ENCODE assay signal across 10 cellular contexts in genomic region chr7:2873146-2873545, GRCh38. TPM values are rescaled to one million over a fixed set of nuclear protein-coding genes. Genes with fewer than 3 reads are reported as not detected.
DNase-seq lines count a peak whose midpoint lies in the region; ATAC-seq and TF ChIP-seq lines count a peak whose summit lies in the region.
"Had no signal": no experiment of that assay in that cellular context is flagged by ENCODE, and none has a peak within 500 bp of the region (broad histone marks: within the 10 kb centered on the region; RNA-seq: fewer than 3 reads in every experiment).

No MANE protein-coding gene starts in this region.

- no peak overlapping the region for H4K8ac ChIP-seq in neuronal stem cell (ENCODE audit: low read depth, low read length)

- H3K18ac ChIP-seq in neuronal stem cell (ENCODE audit: low read length), result no peak overlapping the region

- no peak overlapping the region for H3K4me2 ChIP-seq in neuronal stem cell (ENCODE audit: insufficient read depth, low read length, poor library complexity, severe bottlenecking)

- no peak overlapping the region for H3K4ac ChIP-seq in neuronal stem cell (ENCODE audit: low read length)

- peak overlapping the region; percentile 87 for H3K27ac ChIP-seq in RWPE2 (ENCODE audit: poor library complexity, severe bottlenecking)
- H3K27ac ChIP-seq in neuronal stem cell (replicated peaks; ENCODE audit: low read length), result no peak overlapping the region
- no peak overlapping the region for H3K27ac ChIP-seq in gastroesophageal sphincter
- H3K27ac ChIP-seq: esophagus muscularis mucosa had no signal

- H2BK5ac ChIP-seq in neuronal stem cell (ENCODE audit: low read length), result no peak overlapping the region

- no peak overlapping the region for H2AFZ ChIP-seq in neuronal stem cell (ENCODE audit: low read length)

- no peak overlapping the region for H2BK120ac ChIP-seq in neuronal stem cell (ENCODE audit: low read depth, low read length)

- DNase-seq in BE2C (peak; percentile 71), ELR (ENCODE audit: low read depth) (peak; percentile 37), RWPE2 (ENCODE audit: low spot score) (no peak), fibroblast of pulmonary artery (ENCODE audit: low read depth) (peak; percentile 13), neuronal stem cell (ENCODE audit: low spot score) (no peak), SKM-1 treated with dmso at 0.1 percent for 144 hours (lab: John Stamatoyannopoulos, UW; ENCODE audit: unreplicated experiment) (no peak)
- DNase-seq: stimulated activated naive CD8-positive, alpha-beta T cell treated with anti-CD3 and anti-CD28 coated beads, Interleukin-15, amount 100 ng/mL, for 72 hours had no signal

- H3K14ac ChIP-seq in neuronal stem cell (ENCODE audit: low read length), result no peak overlapping the region

- no peak overlapping the region for H2BK12ac ChIP-seq in neuronal stem cell (ENCODE audit: low read length)

- no peaks in the 10 kb centered on the region for H3K79me1 ChIP-seq in neuronal stem cell (ENCODE audit: low read depth, low read length)

- no peak overlapping the region for H2AK5ac ChIP-seq in neuronal stem cell (ENCODE audit: low read depth, low read length)

- H3K9ac ChIP-seq in neuronal stem cell (ENCODE audit: low read depth, low read length, poor library complexity), result no peak overlapping the region

- TF ChIP-seq CTCF in BE2C (IDR thresholded peaks at IDR 0.05; ENCODE audit: low read depth, low read length) (no peak), RWPE2 (IDR thresholded peaks at IDR 0.05; ENCODE audit: poor library complexity, severe bottlenecking) (no peak), fibroblast of pulmonary artery (IDR thresholded peaks at IDR 0.05; ENCODE audit: low read length, missing control alignments) (no peak), gastroesophageal sphincter (IDR thresholded peaks at IDR 0.05) (no peak)

- no CpG with 5 or more reads among the region's 10 CpGs for WGBS in neuronal stem cell (ENCODE audit: extremely low coverage in 2 of 2, insufficient read length in 2 of 2, insufficient replicate concordance in 1 of 2), 2 donors
- 48 to 50% methylated on average over 2 to 4 of the region's 10 CpGs for WGBS in gastroesophageal sphincter (ENCODE audit: low coverage in 1 of 2), 2 donors

- H3K23ac ChIP-seq in neuronal stem cell (ENCODE audit: low read depth, low read length, poor library complexity), result no peak overlapping the region

- H3K4me3 ChIP-seq in BE2C (ENCODE audit: low read depth, low read length) (peak overlapping the region; percentile 32; the same call in 1 of the 2 replicates), RWPE2 (ENCODE audit: severe bottlenecking) (no peak overlapping the region), fibroblast of pulmonary artery (replicated peaks; ENCODE audit: low read depth, low read length) (no peak overlapping the region), neuronal stem cell (ENCODE audit: low read length in 2 of 2) (no peak overlapping the region), gastroesophageal sphincter (no peak overlapping the region)
- H3K4me3 ChIP-seq: esophagus muscularis mucosa had no signal

- H3K9me3 ChIP-seq in BE2C, result no peaks in the 10 kb centered on the region
- no peaks in the 10 kb centered on the region for H3K9me3 ChIP-seq in RWPE2 (ENCODE audit: severe bottlenecking)
- H3K9me3 ChIP-seq in neuronal stem cell (replicated peaks in 1 of 2; ENCODE audit: control insufficient read depth in 2 of 2, insufficient read depth in 1 of 2, low read depth in 1 of 2, low read length in 2 of 2), result no peaks in the 10 kb centered on the region
- no peaks in the 10 kb centered on the region for H3K9me3 ChIP-seq in gastroesophageal sphincter
- H3K9me3 ChIP-seq: esophagus muscularis mucosa had no signal

- H3K4me1 ChIP-seq in BE2C, result peaks cover 13% of the 10 kb centered on the region
- peaks cover 24% of the 10 kb centered on the region for H3K4me1 ChIP-seq in RWPE2 (ENCODE audit: insufficient read depth, poor library complexity, severe bottlenecking)
- H3K4me1 ChIP-seq in neuronal stem cell (ENCODE audit: control insufficient read depth in 2 of 2, insufficient read depth in 1 of 2, low read depth in 1 of 2, low read length in 2 of 2), result peaks cover 11 to 15% of the 10 kb centered on the region in 2 donors
- peaks cover 0 to 12% (median 0%) of the 10 kb centered on the region in 3 donors for H3K4me1 ChIP-seq in gastroesophageal sphincter

- no peak for TF ChIP-seq EP300 in gastroesophageal sphincter (IDR thresholded peaks at IDR 0.05)

- H3K27me3 ChIP-seq in BE2C (no peaks in the 10 kb centered on the region), RWPE2 (ENCODE audit: insufficient read depth, poor library complexity, severe bottlenecking) (no peaks in the 10 kb centered on the region), neuronal stem cell (ENCODE audit: control insufficient read depth in 3 of 3, insufficient read depth in 3 of 3, low read depth in 1 of 3, low read length in 3 of 3) (no peaks in the 10 kb centered on the region), gastroesophageal sphincter (peaks cover 13% of the 10 kb centered on the region)

- H3K36me3 ChIP-seq in BE2C (no peaks in the 10 kb centered on the region), RWPE2 (ENCODE audit: low read depth) (no peaks in the 10 kb centered on the region), neuronal stem cell (replicated peaks in 1 of 2; ENCODE audit: control insufficient read depth in 2 of 2, insufficient read depth in 2 of 2, low read length in 2 of 2) (no peaks in the 10 kb centered on the region), gastroesophageal sphincter (no peaks in the 10 kb centered on the region)
- H3K36me3 ChIP-seq: esophagus muscularis mucosa had no signal

- no peak overlapping the region for H4K91ac ChIP-seq in neuronal stem cell (ENCODE audit: low read depth, low read length, poor library complexity)

- no peak; the same call in 2 of the 3 replicates for ATAC-seq in RWPE2 (ENCODE audit: low read depth)
- no peak for ATAC-seq in gastroesophageal sphincter
- no peak for ATAC-seq in GM18861 (IDR thresholded peaks at IDR 0.05; ENCODE audit: unreplicated experiment)
- ATAC-seq: stimulated activated naive CD8-positive, alpha-beta T cell treated with anti-CD3 and anti-CD28 coated beads, Interleukin-15, amount 100 ng/mL, for 72 hours had no signal

- no peak overlapping the region for H2BK15ac ChIP-seq in neuronal stem cell (ENCODE audit: low read length)

- no peak for TF ChIP-seq POLR2A in gastroesophageal sphincter (IDR thresholded peaks at IDR 0.05)

RNA-seq across cellular contexts. Expression of gene GNA12, which starts 29.0 kb away (rescaled TPM):
- polyA plus RNA-seq in BE2C (2012; ENCODE audit: insufficient read depth, insufficient read length, low read depth), result 32.2 TPM
- 37.0 TPM for polyA plus RNA-seq in neuronal stem cell (2013, experiment 1 of 2)
- 36.5 TPM for polyA plus RNA-seq in neuronal stem cell (2013, experiment 2 of 2)
- total RNA-seq in gastroesophageal sphincter, result 10 to 100 TPM; 22.5 to 63.2 (median 35.1) TPM

Comparison
In these comparisons a context has a peak if more than half of its experiments do, and no peak if none do; other contexts are left out.
1. DNase-seq: peak in BE2C (single experiment), ELR (single experiment) and fibroblast of pulmonary artery (single experiment); none in RWPE2 (single experiment), neuronal stem cell (single experiment) and SKM-1 treated with dmso at 0.1 percent for 144 hours (single experiment).